ENCODE assay signal across 8 cellular contexts in genomic region chr6:13485923-13486557, GRCh38. TPM values are rescaled to one million over a fixed set of nuclear protein-coding genes. Genes with fewer than 3 reads are reported as not detected.
DNase-seq lines count a peak whose midpoint lies in the region; ATAC-seq and FAIRE-seq lines count a peak whose summit lies in the region.

No MANE protein-coding gene starts in this region.

- intact Hi-C loops in activated T-helper 1 cell treated with anti-CD3 and anti-CD28 coated beads, Interleukin-12 subunit alpha, Interleukin-12 subunit beta, Interleukin-2, Interleukin-4 antibody, amounts not matched to agents 30 ng/mL and 10 ng/mL and 1 ng/mL, durations not matched to agents 14 hours and 24 hours and 36 hours (cut with micrococcal nuclease): loop anchor here (1.0 to 5.0 kb wide), 6 partner anchors 8 to 328 kb away; partner anchors contain the start of genes MCUR1 and RANBP9

- H3K27ac Mint-ChIP-seq in activated T-helper 1 cell treated with anti-CD3 and anti-CD28 coated beads, Interleukin-12 subunit alpha, Interleukin-12 subunit beta, Interleukin-2, Interleukin-4 antibody, amounts not matched to agents 30 ng/mL and 10 ng/mL and 1 ng/mL, durations not matched to agents 14 hours and 24 hours and 36 hours: peak overlapping the region; percentile 61

- H4K91ac ChIP-seq in neuronal stem cell (ENCODE audit: low read depth, low read length, poor library complexity): no peak overlapping the region

- H3K9me3 Mint-ChIP-seq in activated T-helper 1 cell treated with anti-CD3 and anti-CD28 coated beads, Interleukin-12 subunit alpha, Interleukin-12 subunit beta, Interleukin-2, Interleukin-4 antibody, amounts not matched to agents 30 ng/mL and 10 ng/mL and 1 ng/mL, durations not matched to agents 14 hours and 24 hours and 36 hours: no peaks in the 10 kb centered on the region

- H3K36me3 ChIP-seq in neuronal stem cell (replicated peaks in 1 of 2; ENCODE audit: control insufficient read depth in 2 of 2, insufficient read depth in 2 of 2, low read length in 2 of 2): no peaks in the 10 kb centered on the region

- H3K4me2 ChIP-seq in neuronal stem cell (ENCODE audit: insufficient read depth, low read length, poor library complexity, severe bottlenecking): peak overlapping the region; percentile 100

- no CpG with 5 or more reads among the region's 38 CpGs for WGBS in neuronal stem cell (ENCODE audit: extremely low coverage in 2 of 2, insufficient read length in 2 of 2, insufficient replicate concordance in 1 of 2), 2 donors

- H2BK12ac ChIP-seq in neuronal stem cell (ENCODE audit: low read length): no peak overlapping the region

- H2AFZ ChIP-seq in neuronal stem cell (ENCODE audit: low read length): peak overlapping the region; percentile 98

- H3K36me3 Mint-ChIP-seq in activated T-helper 1 cell treated with anti-CD3 and anti-CD28 coated beads, Interleukin-12 subunit alpha, Interleukin-12 subunit beta, Interleukin-2, Interleukin-4 antibody, amounts not matched to agents 30 ng/mL and 10 ng/mL and 1 ng/mL, durations not matched to agents 14 hours and 24 hours and 36 hours (ENCODE audit: low read depth): peaks cover 2% of the 10 kb centered on the region

- no peak for ATAC-seq in HG03521 (IDR thresholded peaks at IDR 0.05; ENCODE audit: unreplicated experiment)
- no peak for ATAC-seq in GM18867 (IDR thresholded peaks at IDR 0.05; ENCODE audit: unreplicated experiment)

- no peak overlapping the region for H2BK15ac ChIP-seq in neuronal stem cell (ENCODE audit: low read length)

- H3K4ac ChIP-seq in neuronal stem cell (ENCODE audit: low read length): no peak overlapping the region

- H3K27me3 ChIP-seq in neuronal stem cell (ENCODE audit: control insufficient read depth in 3 of 3, insufficient read depth in 3 of 3, low read depth in 1 of 3, low read length in 3 of 3): peaks cover 2 to 24% (median 20%) of the 10 kb centered on the region in 3 experiments

- H3K4me3 Mint-ChIP-seq in activated T-helper 1 cell treated with anti-CD3 and anti-CD28 coated beads, Interleukin-12 subunit alpha, Interleukin-12 subunit beta, Interleukin-2, Interleukin-4 antibody, amounts not matched to agents 30 ng/mL and 10 ng/mL and 1 ng/mL, durations not matched to agents 14 hours and 24 hours and 36 hours: peak overlapping the region; percentile 89

- H2BK5ac ChIP-seq in neuronal stem cell (ENCODE audit: low read length): no peak overlapping the region

- H3K9ac ChIP-seq in neuronal stem cell (ENCODE audit: low read depth, low read length, poor library complexity): peak overlapping the region; percentile 86

- peak overlapping the region; percentile 60 to 84 for H3K4me3 ChIP-seq in neuronal stem cell (ENCODE audit: low read length in 2 of 2)

- H3K27me3 Mint-ChIP-seq in activated T-helper 1 cell treated with anti-CD3 and anti-CD28 coated beads, Interleukin-12 subunit alpha, Interleukin-12 subunit beta, Interleukin-2, Interleukin-4 antibody, amounts not matched to agents 30 ng/mL and 10 ng/mL and 1 ng/mL, durations not matched to agents 14 hours and 24 hours and 36 hours (ENCODE audit: insufficient read depth): peaks cover 10% of the 10 kb centered on the region

- H3K4me1 ChIP-seq in neuronal stem cell (ENCODE audit: control insufficient read depth in 2 of 2, insufficient read depth in 1 of 2, low read depth in 1 of 2, low read length in 2 of 2): peaks cover 7 to 8% of the 10 kb centered on the region in 2 donors

- no peak for FAIRE-seq in frontal cortex (lab: Jason Lieb, UNC)

- DNase-seq in AG20443 (ENCODE audit: low spot score): peak; percentile 63
- DNase-seq in GM19238 (ENCODE audit: insufficient read length, low spot score): peak; percentile 39
- DNase-seq in NCI-H748 (lab: John Stamatoyannopoulos, UW; ENCODE audit: unreplicated experiment): peak; percentile 77
- no peak for DNase-seq in activated T-helper 1 cell treated with anti-CD3 and anti-CD28 coated beads, Interleukin-12 subunit alpha, Interleukin-12 subunit beta, Interleukin-2, Interleukin-4 antibody, amounts not matched to agents 30 ng/mL and 10 ng/mL and 1 ng/mL, durations not matched to agents 14 hours and 24 hours and 36 hours (ENCODE audit: low spot score)
- DNase-seq in frontal cortex (ENCODE audit: low spot score in 2 of 2): peak; percentile 46 to 55
- peak; percentile 35 for DNase-seq in neuronal stem cell (ENCODE audit: low spot score)

- no peak overlapping the region for H3K18ac ChIP-seq in neuronal stem cell (ENCODE audit: low read length)

- H4K8ac ChIP-seq in neuronal stem cell (ENCODE audit: low read depth, low read length): no peak overlapping the region

- no peak overlapping the region for H3K27ac ChIP-seq in neuronal stem cell (replicated peaks; ENCODE audit: low read length)

- H3K79me1 ChIP-seq in neuronal stem cell (ENCODE audit: low read depth, low read length): peaks cover 2% of the 10 kb centered on the region

- no peak overlapping the region for H3K14ac ChIP-seq in neuronal stem cell (ENCODE audit: low read length)

- peak overlapping the region; percentile 77 for H3K23ac ChIP-seq in neuronal stem cell (ENCODE audit: low read depth, low read length, poor library complexity)

- peaks cover 42% of the 10 kb centered on the region for H3K4me1 Mint-ChIP-seq in activated T-helper 1 cell treated with anti-CD3 and anti-CD28 coated beads, Interleukin-12 subunit alpha, Interleukin-12 subunit beta, Interleukin-2, Interleukin-4 antibody, amounts not matched to agents 30 ng/mL and 10 ng/mL and 1 ng/mL, durations not matched to agents 14 hours and 24 hours and 36 hours (ENCODE audit: low read depth)

- no peak overlapping the region for H2BK120ac ChIP-seq in neuronal stem cell (ENCODE audit: low read depth, low read length)

- peaks cover 0 to 2% of the 10 kb centered on the region in 2 donors for H3K9me3 ChIP-seq in neuronal stem cell (replicated peaks in 1 of 2; ENCODE audit: control insufficient read depth in 2 of 2, insufficient read depth in 1 of 2, low read depth in 1 of 2, low read length in 2 of 2)

- H2AK5ac ChIP-seq in neuronal stem cell (ENCODE audit: low read depth, low read length): no peak overlapping the region

RNA-seq across cellular contexts. Expression of gene GFOD1, which starts 1.4 kb away (rescaled TPM):
- 12.4 and 13.6 TPM in 2 replicates for total RNA-seq in activated T-helper 1 cell treated with anti-CD3 and anti-CD28 coated beads, Interleukin-12 subunit alpha, Interleukin-12 subunit beta, Interleukin-2, Interleukin-4 antibody, amounts not matched to agents 30 ng/mL and 10 ng/mL and 1 ng/mL, durations not matched to agents 14 hours and 24 hours and 36 hours
- 32.2 TPM for total RNA-seq in frontal cortex
- 1.3 TPM for polyA plus RNA-seq in neuronal stem cell (2013, experiment 1 of 2)
- polyA plus RNA-seq in neuronal stem cell (2013, experiment 2 of 2): 1.4 TPM
